1 cellular context compared by ENCODE assay signal in genomic region chr1:192763756-192764155, GRCh38.
TF ChIP-seq lines count a peak whose summit lies in the region.

No MANE protein-coding gene starts in this region.

TF ChIP-seq in HCT116, 20 proteins besides CTCF, POLR2A, EP300 and RAD21:
- TF ChIP-seq SP1 (IDR thresholded peaks at IDR 0.05; ENCODE audit: low read depth) (no peak), SIN3A (IDR thresholded peaks at IDR 0.05; ENCODE audit: low read depth) (no peak), ZBTB33 (IDR thresholded peaks at IDR 0.05; ENCODE audit: extremely low read depth, insufficient replicate concordance, low read length) (no peak), ATF3 (IDR thresholded peaks at IDR 0.05) (no peak), CEBPB (IDR thresholded peaks at IDR 0.05; ENCODE audit: low read depth) (no peak), ELF1 (IDR thresholded peaks at IDR 0.05; ENCODE audit: borderline replicate concordance, low read depth) (no peak), YY1 (IDR thresholded peaks at IDR 0.05; ENCODE audit: extremely low read depth, insufficient replicate concordance, low read depth, low read length) (no peak), CBX3 (IDR thresholded peaks at IDR 0.05; ENCODE audit: low read depth) (no peak), TCF7L2 (IDR thresholded peaks at IDR 0.05; ENCODE audit: borderline replicate concordance, extremely low read depth, insufficient read depth, insufficient read length) (no peak), FOSL1 (IDR thresholded peaks at IDR 0.05; ENCODE audit: low read depth) (no peak), POLR2AphosphoS5 (IDR thresholded peaks at IDR 0.05; ENCODE audit: low read depth, low read length) (no peak), EZH2 (IDR thresholded peaks at IDR 0.05) (no peak), EZH2phosphoT487 (IDR thresholded peaks at IDR 0.05; ENCODE audit: borderline replicate concordance) (no peak), EGR1 (IDR thresholded peaks at IDR 0.05; ENCODE audit: low read depth) (no peak), ZFX (IDR thresholded peaks at IDR 0.05) (no peak), SRF (IDR thresholded peaks at IDR 0.05; ENCODE audit: low read depth) (no peak), ZNF274 (IDR thresholded peaks at IDR 0.05; ENCODE audit: low read depth, low read length) (no peak)
- TF ChIP-seq, protein P1, sequence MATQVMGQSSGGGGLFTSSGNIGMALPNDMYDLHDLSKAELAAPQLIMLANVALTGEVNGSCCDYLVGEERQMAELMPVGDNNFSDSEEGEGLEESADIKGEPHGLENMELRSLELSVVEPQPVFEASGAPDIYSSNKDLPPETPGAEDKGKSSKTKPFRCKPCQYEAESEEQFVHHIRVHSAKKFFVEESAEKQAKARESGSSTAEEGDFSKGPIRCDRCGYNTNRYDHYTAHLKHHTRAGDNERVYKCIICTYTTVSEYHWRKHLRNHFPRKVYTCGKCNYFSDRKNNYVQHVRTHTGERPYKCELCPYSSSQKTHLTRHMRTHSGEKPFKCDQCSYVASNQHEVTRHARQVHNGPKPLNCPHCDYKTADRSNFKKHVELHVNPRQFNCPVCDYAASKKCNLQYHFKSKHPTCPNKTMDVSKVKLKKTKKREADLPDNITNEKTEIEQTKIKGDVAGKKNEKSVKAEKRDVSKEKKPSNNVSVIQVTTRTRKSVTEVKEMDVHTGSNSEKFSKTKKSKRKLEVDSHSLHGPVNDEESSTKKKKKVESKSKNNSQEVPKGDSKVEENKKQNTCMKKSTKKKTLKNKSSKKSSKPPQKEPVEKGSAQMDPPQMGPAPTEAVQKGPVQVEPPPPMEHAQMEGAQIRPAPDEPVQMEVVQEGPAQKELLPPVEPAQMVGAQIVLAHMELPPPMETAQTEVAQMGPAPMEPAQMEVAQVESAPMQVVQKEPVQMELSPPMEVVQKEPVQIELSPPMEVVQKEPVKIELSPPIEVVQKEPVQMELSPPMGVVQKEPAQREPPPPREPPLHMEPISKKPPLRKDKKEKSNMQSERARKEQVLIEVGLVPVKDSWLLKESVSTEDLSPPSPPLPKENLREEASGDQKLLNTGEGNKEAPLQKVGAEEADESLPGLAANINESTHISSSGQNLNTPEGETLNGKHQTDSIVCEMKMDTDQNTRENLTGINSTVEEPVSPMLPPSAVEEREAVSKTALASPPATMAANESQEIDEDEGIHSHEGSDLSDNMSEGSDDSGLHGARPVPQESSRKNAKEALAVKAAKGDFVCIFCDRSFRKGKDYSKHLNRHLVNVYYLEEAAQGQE (IDR thresholded peaks at IDR 0.05; ENCODE audit: low read depth), result no peak
